In the genomic region with DNA sequence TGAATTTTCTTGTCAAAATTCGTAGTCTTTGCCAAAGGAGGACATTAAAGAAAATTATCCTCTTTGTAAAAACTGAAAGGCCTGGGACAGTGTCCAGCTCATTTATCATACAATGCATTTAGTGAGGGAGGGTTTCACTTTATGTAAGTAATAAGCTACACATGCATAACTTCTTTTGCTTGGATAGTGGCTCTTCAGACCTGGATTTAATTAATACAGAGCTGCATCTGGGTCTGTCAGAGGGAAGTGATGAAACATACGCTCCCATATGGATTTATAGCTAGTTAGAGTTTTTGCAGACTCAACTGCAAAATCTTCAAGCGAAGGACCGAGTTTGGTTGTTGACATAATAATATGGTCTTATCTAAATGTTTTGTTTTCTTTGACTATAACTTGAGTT, we compare ENCODE assay signal across 20 cellular contexts.
DNase-seq lines count a peak whose midpoint lies in the region; ATAC-seq and TF ChIP-seq lines count a peak whose summit lies in the region.
"Had no signal": no experiment of that assay in that cellular context is flagged by ENCODE, and none has a peak within 500 bp of the region (broad histone marks: within the 10 kb centered on the region; RNA-seq: fewer than 3 reads in every experiment).

No MANE protein-coding gene starts in this region.

- CTCF ChIA-PET in SK-N-SH (lab: Yijun Ruan, JAX), result interaction anchor here (0.6 to 6.6 kb wide), 9 partner anchors 11 to 262 kb away, joined by 3 to 117 read pairs (median 3); no protein-coding TSS in a partner anchor

- no peak for TF ChIP-seq EP300 in SK-N-SH (IDR thresholded peaks at IDR 0.05; ENCODE audit: borderline replicate concordance in 1 of 2, low read depth in 1 of 2, low read length in 1 of 2)

- H3K79me2 ChIP-seq in SK-N-SH (ENCODE audit: insufficient read depth), result no peaks in the 10 kb centered on the region

- DNase-seq in SK-N-SH (peak; percentile 31), fibroblast of the conjunctiva (ENCODE audit: low read depth) (peak; percentile 10), mesothelial cell of epicardium (ENCODE audit: low spot score in 2 of 2, unreplicated experiment in 2 of 2) (no peak), ecto neural progenitor cell (ENCODE audit: low spot score) (no peak), left lung (no peak)
- no peak for DNase-seq in effector memory CD4-positive, alpha-beta T cell
- DNase-seq: AML-193; BE2C; C1 segment of cervical spinal cord; Calu3; CD4-positive, alpha-beta memory T cell; COR-L47; DMS53; DMS79 treated with DMSO at 0.1 percent for 48 hours; GF-D8; GM23248; H7 had no signal

- no peak overlapping the region for H2AFZ ChIP-seq in SK-N-SH (ENCODE audit: low read depth)
- H2AFZ ChIP-seq: GM23248 had no signal

- peak overlapping the region; percentile 36 for H3K27ac Mint-ChIP-seq in mesothelial cell of epicardium
- H3K27ac Mint-ChIP-seq: CD4-positive, alpha-beta memory T cell had no signal

- TF ChIP-seq CTCF in SK-N-SH (IDR thresholded peaks at IDR 0.05) (no peak), mesothelial cell of epicardium (IDR thresholded peaks at IDR 0.05; ENCODE audit: unreplicated experiment) (no peak), left lung (IDR thresholded peaks at IDR 0.05) (no peak)

- H3K27me3 Mint-ChIP-seq in mesothelial cell of epicardium (ENCODE audit: low read depth), result peaks cover 16% of the 10 kb centered on the region

- no peaks in the 10 kb centered on the region for H3F3A ChIP-seq in SK-N-SH (replicated peaks; ENCODE audit: insufficient read depth)

- intact Hi-C loops in left lung (cut with DNase I), result no loop called here

- no peaks in the 10 kb centered on the region for H3K9me3 ChIP-seq in SK-N-SH
- no peaks in the 10 kb centered on the region for H3K9me3 ChIP-seq in effector memory CD4-positive, alpha-beta T cell (ENCODE audit: control insufficient read depth, low read length)
- H3K9me3 ChIP-seq in left lung, result peaks cover 0 to 11% of the 10 kb centered on the region in 2 donors
- H3K9me3 ChIP-seq: BE2C had no signal

- H3K4me2 ChIP-seq in SK-N-SH, result no peak overlapping the region

- no peaks in the 10 kb centered on the region for H3K27me3 ChIP-seq in SK-N-SH (ENCODE audit: insufficient read depth)
- H3K27me3 ChIP-seq in effector memory CD4-positive, alpha-beta T cell (replicated peaks; ENCODE audit: control insufficient read depth, insufficient read depth, low read length, poor library complexity, severe bottlenecking), result no peaks in the 10 kb centered on the region
- H3K27me3 ChIP-seq in left lung, result no peaks in the 10 kb centered on the region
- H3K27me3 ChIP-seq: BE2C had no signal

- ATAC-seq in SK-N-SH treated with all-trans-retinoic acid at 6 μM for 48 hours, result no peak
- ATAC-seq in left lung, result no peak
- ATAC-seq: HCT116 had no signal

- H3K36me3 ChIP-seq in SK-N-SH (replicated peaks in 1 of 2; ENCODE audit: control insufficient read depth in 1 of 2, insufficient read depth in 2 of 2, low read length in 1 of 2) (no peaks in the 10 kb centered on the region), left lung (no peaks in the 10 kb centered on the region)
- no peaks in the 10 kb centered on the region for H3K36me3 ChIP-seq in effector memory CD4-positive, alpha-beta T cell (ENCODE audit: control insufficient read depth, insufficient read depth, low read length)
- H3K36me3 ChIP-seq: BE2C had no signal

- no peak overlapping the region for H3K9ac ChIP-seq in SK-N-SH
- H3K9ac ChIP-seq: GM23248 had no signal

- H3K4me3 ChIP-seq in SK-N-SH (ENCODE audit: low read depth in 2 of 2, low read length in 1 of 2), result no peak overlapping the region
- no peak overlapping the region for H3K4me3 ChIP-seq in effector memory CD4-positive, alpha-beta T cell (ENCODE audit: insufficient read depth, low read depth, low read length, poor library complexity, severe bottlenecking)
- no peak overlapping the region for H3K4me3 ChIP-seq in left lung
- H3K4me3 ChIP-seq: GM23248 had no signal

- H3K9me3 Mint-ChIP-seq in mesothelial cell of epicardium, result peaks cover 27% of the 10 kb centered on the region

- H4K20me1 ChIP-seq in SK-N-SH (ENCODE audit: insufficient read depth), result no peaks in the 10 kb centered on the region

- POLR2A ChIA-PET in SK-N-SH (lab: Yijun Ruan, JAX), result no interaction called here

- H3K27ac ChIP-seq in SK-N-SH (ENCODE audit: low read depth in 2 of 2, low read length in 1 of 2), result no peak overlapping the region
- H3K27ac ChIP-seq in effector memory CD4-positive, alpha-beta T cell (ENCODE audit: insufficient read depth, low read length, poor library complexity, severe bottlenecking), result no peak overlapping the region
- no peak overlapping the region for H3K27ac ChIP-seq in left lung
- H3K27ac ChIP-seq: 22Rv1, GM23248 had no signal

- TF ChIP-seq RAD21 in SK-N-SH (IDR thresholded peaks at IDR 0.05; ENCODE audit: low read length), result no peak

- no peaks in the 10 kb centered on the region for H3K9me2 ChIP-seq in SK-N-SH

- H3K4me3 Mint-ChIP-seq in mesothelial cell of epicardium, result no peak overlapping the region
- H3K4me3 Mint-ChIP-seq: CD4-positive, alpha-beta memory T cell had no signal

- peaks cover 8% of the 10 kb centered on the region for H3K36me3 Mint-ChIP-seq in mesothelial cell of epicardium
- H3K36me3 Mint-ChIP-seq: CD4-positive, alpha-beta memory T cell had no signal

- peaks cover 12% of the 10 kb centered on the region for H3K4me1 Mint-ChIP-seq in mesothelial cell of epicardium
- H3K4me1 Mint-ChIP-seq: CD4-positive, alpha-beta memory T cell had no signal

- peaks cover 0 to 12% of the 10 kb centered on the region in 2 experiments; a peak in 2 of 4 replicates for H3K4me1 ChIP-seq in SK-N-SH (ENCODE audit: control insufficient read depth in 1 of 2, insufficient read depth in 2 of 2, low read depth in 1 of 2, low read length in 1 of 2)
- H3K4me1 ChIP-seq in effector memory CD4-positive, alpha-beta T cell (ENCODE audit: control insufficient read depth, insufficient read depth, low read length, poor library complexity, severe bottlenecking), result no peaks in the 10 kb centered on the region
- H3K4me1 ChIP-seq in left lung, result peaks cover 0 to 4% of the 10 kb centered on the region in 2 donors
- H3K4me1 ChIP-seq: BE2C had no signal

- WGBS in SK-N-SH (ENCODE audit: low lambda C conversion rate), result 14% methylated on average over 4 of the region's 4 CpGs

TF ChIP-seq in SK-N-SH, 30 proteins besides CTCF, POLR2A, EP300 and RAD21 (continues in another document):
- TF ChIP-seq FOXJ3 (CRISPR knock-in tag; IDR thresholded peaks at IDR 0.05), result no peak
- TF ChIP-seq, protein P1, sequence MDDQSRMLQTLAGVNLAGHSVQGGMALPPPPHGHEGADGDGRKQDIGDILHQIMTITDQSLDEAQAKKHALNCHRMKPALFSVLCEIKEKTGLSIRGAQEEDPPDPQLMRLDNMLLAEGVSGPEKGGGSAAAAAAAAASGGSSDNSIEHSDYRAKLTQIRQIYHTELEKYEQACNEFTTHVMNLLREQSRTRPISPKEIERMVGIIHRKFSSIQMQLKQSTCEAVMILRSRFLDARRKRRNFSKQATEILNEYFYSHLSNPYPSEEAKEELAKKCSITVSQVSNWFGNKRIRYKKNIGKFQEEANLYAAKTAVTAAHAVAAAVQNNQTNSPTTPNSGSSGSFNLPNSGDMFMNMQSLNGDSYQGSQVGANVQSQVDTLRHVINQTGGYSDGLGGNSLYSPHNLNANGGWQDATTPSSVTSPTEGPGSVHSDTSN (IDR thresholded peaks at IDR 0.05), result no peak
- no peak for TF ChIP-seq YY1 (IDR thresholded peaks at IDR 0.05; ENCODE audit: low read depth)
- TF ChIP-seq, protein P2, sequence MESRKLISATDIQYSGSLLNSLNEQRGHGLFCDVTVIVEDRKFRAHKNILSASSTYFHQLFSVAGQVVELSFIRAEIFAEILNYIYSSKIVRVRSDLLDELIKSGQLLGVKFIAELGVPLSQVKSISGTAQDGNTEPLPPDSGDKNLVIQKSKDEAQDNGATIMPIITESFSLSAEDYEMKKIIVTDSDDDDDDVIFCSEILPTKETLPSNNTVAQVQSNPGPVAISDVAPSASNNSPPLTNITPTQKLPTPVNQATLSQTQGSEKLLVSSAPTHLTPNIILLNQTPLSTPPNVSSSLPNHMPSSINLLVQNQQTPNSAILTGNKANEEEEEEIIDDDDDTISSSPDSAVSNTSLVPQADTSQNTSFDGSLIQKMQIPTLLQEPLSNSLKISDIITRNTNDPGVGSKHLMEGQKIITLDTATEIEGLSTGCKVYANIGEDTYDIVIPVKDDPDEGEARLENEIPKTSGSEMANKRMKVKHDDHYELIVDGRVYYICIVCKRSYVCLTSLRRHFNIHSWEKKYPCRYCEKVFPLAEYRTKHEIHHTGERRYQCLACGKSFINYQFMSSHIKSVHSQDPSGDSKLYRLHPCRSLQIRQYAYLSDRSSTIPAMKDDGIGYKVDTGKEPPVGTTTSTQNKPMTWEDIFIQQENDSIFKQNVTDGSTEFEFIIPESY (IDR thresholded peaks at IDR 0.05; ENCODE audit: borderline replicate concordance, low read depth), result no peak

TF ChIP-seq in SK-N-SH treated with all-trans-retinoic acid at 6 μM for 48 hours, 23 proteins besides CTCF, POLR2A, EP300 and RAD21 (continues in another document):
- TF ChIP-seq, protein P3, sequence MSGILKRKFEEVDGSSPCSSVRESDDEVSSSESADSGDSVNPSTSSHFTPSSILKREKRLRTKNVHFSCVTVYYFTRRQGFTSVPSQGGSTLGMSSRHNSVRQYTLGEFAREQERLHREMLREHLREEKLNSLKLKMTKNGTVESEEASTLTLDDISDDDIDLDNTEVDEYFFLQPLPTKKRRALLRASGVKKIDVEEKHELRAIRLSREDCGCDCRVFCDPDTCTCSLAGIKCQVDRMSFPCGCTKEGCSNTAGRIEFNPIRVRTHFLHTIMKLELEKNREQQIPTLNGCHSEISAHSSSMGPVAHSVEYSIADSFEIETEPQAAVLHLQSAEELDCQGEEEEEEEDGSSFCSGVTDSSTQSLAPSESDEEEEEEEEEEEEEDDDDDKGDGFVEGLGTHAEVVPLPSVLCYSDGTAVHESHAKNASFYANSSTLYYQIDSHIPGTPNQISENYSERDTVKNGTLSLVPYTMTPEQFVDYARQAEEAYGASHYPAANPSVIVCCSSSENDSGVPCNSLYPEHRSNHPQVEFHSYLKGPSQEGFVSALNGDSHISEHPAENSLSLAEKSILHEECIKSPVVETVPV (CRISPR knock-in tag; IDR thresholded peaks at IDR 0.05), result no peak
- TF ChIP-seq OSR1 (CRISPR knock-in tag; IDR thresholded peaks at IDR 0.05) (no peak), RARB (CRISPR knock-in tag; IDR thresholded peaks at IDR 0.05) (no peak), PPARA (CRISPR knock-in tag; IDR thresholded peaks at IDR 0.05; ENCODE audit: borderline replicate concordance) (no peak)

Comparison
In these comparisons a context has a peak if more than half of its experiments do, and no peak if none do; other contexts are left out.
1. DNase-seq: peak in SK-N-SH (single experiment) and fibroblast of the conjunctiva (single experiment); none in mesothelial cell of epicardium (0 of 2), ecto neural progenitor cell (single experiment), effector memory CD4-positive, alpha-beta T cell (0 of 3) and left lung (0 of 2).